Comparison of ENCODE assay signal across 9 cellular contexts in genomic region chr5:23476580-23476979, GRCh38. TPM values are rescaled to one million over a fixed set of nuclear protein-coding genes. Genes with fewer than 3 reads are reported as not detected.
"Had no signal": no experiment of that assay in that cellular context is flagged by ENCODE, and none has a peak within 500 bp of the region (broad histone marks: within the 10 kb centered on the region; RNA-seq: fewer than 3 reads in every experiment).

No MANE protein-coding gene starts in this region.

- H2AFZ ChIP-seq: GM23338 had no signal

- FAIRE-seq: H1, H54, HTR-8/SVneo had no signal

- H3K4me2 ChIP-seq: GM23338 had no signal

- H3K4me3 ChIP-seq: GM23338 had no signal

- ATAC-seq: GM23338 had no signal

- DNase-seq: H9, HCEC 1CT, KG1 had no signal

RNA-seq across cellular contexts. Expression of gene PRDM9, which starts 30.8 kb away (rescaled TPM):
- total RNA-seq: GM23338, H1, H9, HT-29 had no signal
- polyA plus RNA-seq: GM23338, H1, IgD-negative memory B cell had no signal
